In the genomic region with DNA sequence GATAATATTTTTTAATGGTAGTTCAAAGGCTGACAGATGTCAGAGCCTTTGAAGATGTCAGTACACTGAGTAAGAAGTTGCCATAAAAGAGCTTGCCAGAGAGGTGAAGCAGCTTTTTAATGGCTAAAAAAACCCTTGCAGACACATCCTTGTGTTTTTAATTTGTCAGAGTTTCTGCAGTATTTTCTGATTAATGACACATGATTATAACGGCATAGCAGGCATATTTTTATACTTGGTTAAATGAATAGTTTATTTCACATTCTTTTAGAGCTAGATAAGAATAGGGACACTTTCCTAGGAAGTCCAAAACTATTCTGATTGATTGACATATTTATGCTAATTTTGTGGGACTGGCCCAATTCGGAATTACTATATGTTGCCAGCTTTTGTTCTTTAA, we compare ENCODE assay signal across 17 cellular contexts.
DNase-seq lines count a peak whose midpoint lies in the region; ATAC-seq and TF ChIP-seq lines count a peak whose summit lies in the region.
"Had no signal": no experiment of that assay in that cellular context is flagged by ENCODE, and none has a peak within 500 bp of the region (broad histone marks: within the 10 kb centered on the region; RNA-seq: fewer than 3 reads in every experiment).

No MANE protein-coding gene starts in this region.

- POLR2A ChIA-PET in BJ (lab: Charles Lee): no interaction called here

- peak; percentile 56 for DNase-seq in BJ (ENCODE audit: low read depth)
- no peak for DNase-seq in SK-N-MC (ENCODE audit: low read depth, low spot score)
- DNase-seq in fibroblast of mammary gland (ENCODE audit: low read depth): peak; percentile 18
- DNase-seq in retinal pigment epithelial cell (ENCODE audit: low read depth): peak; percentile 9
- DNase-seq: Caco-2, DMS53, MG63, NCI-H1092 treated with DMSO at 0.1 percent for 48 hours, NCI-H1694 treated with DMSO at 0.1 percent for 48 hours, NCI-H748 treated with DMSO at 0.1 percent for 48 hours, PC-9 had no signal

- no peak overlapping the region for H3K9ac ChIP-seq in SK-N-MC (ENCODE audit: insufficient read length)

- H3K36me3 ChIP-seq in BJ (ENCODE audit: control insufficient read depth, insufficient read depth, low read length): no peaks in the 10 kb centered on the region
- no peaks in the 10 kb centered on the region for H3K36me3 ChIP-seq in SK-N-MC (ENCODE audit: insufficient read depth, low read length)
- H3K36me3 ChIP-seq: MG63 had no signal

- H3K4me3 Mint-ChIP-seq in stimulated activated memory B cell treated with anti-CD40 and anti-IgM and Interleukin-4, amounts not matched to agents 10 μg/mL and 1 μg/mL and 100 μg/mL, for 72 hours: no peak overlapping the region
- H3K4me3 Mint-ChIP-seq: CD14-positive monocyte had no signal

- no peaks in the 10 kb centered on the region for H3K4me1 Mint-ChIP-seq in stimulated activated memory B cell treated with anti-CD40 and anti-IgM and Interleukin-4, amounts not matched to agents 10 μg/mL and 1 μg/mL and 100 μg/mL, for 72 hours
- H3K4me1 Mint-ChIP-seq: CD14-positive monocyte had no signal

- H3K27ac Mint-ChIP-seq in stimulated activated memory B cell treated with anti-CD40 and anti-IgM and Interleukin-4, amounts not matched to agents 10 μg/mL and 1 μg/mL and 100 μg/mL, for 72 hours: no peak overlapping the region
- H3K27ac Mint-ChIP-seq: CD14-positive monocyte had no signal

- H3K9me3 ChIP-seq in SK-N-MC (ENCODE audit: low read depth, low read length): no peaks in the 10 kb centered on the region
- H3K9me3 ChIP-seq: Caco-2, MG63 had no signal

- H3K27me3 ChIP-seq in BJ (ENCODE audit: control insufficient read depth, insufficient read depth, low read length): no peaks in the 10 kb centered on the region
- H3K27me3 ChIP-seq: MG63 had no signal

- H3K4me3 ChIP-seq in BJ (ENCODE audit: low read depth, low read length) (no peak overlapping the region), SK-N-MC (peak overlapping the region; percentile 48), fibroblast of mammary gland (ENCODE audit: control insufficient read depth, low read depth, low read length) (no peak overlapping the region), retinal pigment epithelial cell (ENCODE audit: low read length) (no peak overlapping the region)
- H3K4me3 ChIP-seq: MG63, PC-9 had no signal

- CTCF ChIA-PET in BJ (lab: Yijun Ruan, JAX): interaction anchor here (1.1 to 1.7 kb wide), 2 partner anchors 329 to 331 kb away, joined by 4 to 5 read pairs; no protein-coding TSS in a partner anchor

- no peaks in the 10 kb centered on the region for H3K27me3 Mint-ChIP-seq in stimulated activated memory B cell treated with anti-CD40 and anti-IgM and Interleukin-4, amounts not matched to agents 10 μg/mL and 1 μg/mL and 100 μg/mL, for 72 hours

- TF ChIP-seq CTCF in BJ (IDR thresholded peaks at IDR 0.05; ENCODE audit: insufficient read depth, low read depth, low read length): no peak
- TF ChIP-seq CTCF in fibroblast of mammary gland (conservative IDR thresholded peaks at IDR 0.05; ENCODE audit: control insufficient read depth, insufficient read depth, low read depth, low read length): no peak
- no peak for TF ChIP-seq CTCF in retinal pigment epithelial cell (conservative IDR thresholded peaks at IDR 0.05; ENCODE audit: low read depth, low read length)

- H3K36me3 Mint-ChIP-seq in stimulated activated memory B cell treated with anti-CD40 and anti-IgM and Interleukin-4, amounts not matched to agents 10 μg/mL and 1 μg/mL and 100 μg/mL, for 72 hours: no peaks in the 10 kb centered on the region
- H3K36me3 Mint-ChIP-seq: CD14-positive monocyte had no signal

- no peak for TF ChIP-seq POLR2A in GM18505 (IDR thresholded peaks at IDR 0.05; ENCODE audit: borderline replicate concordance, extremely low read depth, insufficient read depth, insufficient read length)

- no peaks in the 10 kb centered on the region for H3K9me3 Mint-ChIP-seq in stimulated activated memory B cell treated with anti-CD40 and anti-IgM and Interleukin-4, amounts not matched to agents 10 μg/mL and 1 μg/mL and 100 μg/mL, for 72 hours

- ATAC-seq in stimulated activated memory B cell treated with anti-CD40 and anti-IgM and Interleukin-4, amounts not matched to agents 10 μg/mL and 1 μg/mL and 100 μg/mL, for 72 hours: no peak
- ATAC-seq in GM19452 (IDR thresholded peaks at IDR 0.05; ENCODE audit: unreplicated experiment) (no peak), HG03025 (IDR thresholded peaks at IDR 0.05; ENCODE audit: low FRiP score, unreplicated experiment) (no peak), GM18505 (IDR thresholded peaks at IDR 0.05; ENCODE audit: unreplicated experiment) (no peak)
- ATAC-seq: HepG2 had no signal

- H3K27ac ChIP-seq in SK-N-MC: peak overlapping the region; percentile 63; the same call in 1 of the 2 replicates
- H3K27ac ChIP-seq: PC-9 had no signal
